Comparison of ENCODE assay signal across 21 cellular contexts in the genomic region with DNA sequence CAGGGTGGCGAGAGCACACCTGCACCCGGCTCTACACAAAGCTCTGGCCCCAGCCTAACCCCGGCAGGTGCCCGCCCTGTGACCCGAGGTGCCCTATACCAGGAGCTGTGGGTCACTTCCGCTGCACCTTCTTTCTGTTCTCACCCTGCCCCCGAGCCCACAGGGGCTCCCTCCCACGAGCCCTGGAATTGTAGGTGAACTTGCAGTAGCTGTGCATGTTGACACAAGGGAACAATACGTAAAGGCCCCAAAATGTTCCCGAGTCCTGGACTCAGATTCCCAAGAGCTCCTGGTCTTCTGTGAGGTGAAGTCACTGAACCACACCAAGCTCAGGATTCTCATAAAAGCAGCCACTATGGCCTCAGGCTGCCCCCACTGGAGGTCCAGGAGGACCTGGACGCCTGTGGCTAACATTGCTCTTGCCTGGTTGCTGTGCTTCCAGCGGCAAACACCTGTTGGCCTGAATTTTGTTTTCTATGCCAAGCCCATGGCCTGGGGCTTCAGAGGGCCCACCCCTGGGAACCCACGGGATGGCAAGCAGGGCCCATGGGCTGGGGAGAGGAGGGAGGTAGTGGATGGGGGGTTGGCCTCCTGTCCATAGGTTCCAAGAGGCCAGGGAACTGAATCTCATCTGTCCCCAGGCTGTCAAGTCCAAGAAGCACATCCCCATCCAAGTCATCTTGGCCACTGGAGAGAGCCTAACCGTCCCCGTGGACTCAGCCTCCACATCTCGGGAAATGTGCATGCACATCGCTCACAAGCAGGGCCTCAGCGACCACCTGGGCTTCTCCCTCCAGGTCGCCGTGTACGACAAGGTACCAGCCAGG. TPM values are rescaled to one million over a fixed set of nuclear protein-coding genes. Genes with fewer than 3 reads are reported as not detected.
A peak's percentile ranks its signal among the peaks of the same experiment; 100 is the strongest.
DNase-seq lines count a peak whose midpoint lies in the region; ATAC-seq, FAIRE-seq and TF ChIP-seq lines count a peak whose summit lies in the region.
"Had no signal": no experiment of that assay in that cellular context is flagged by ENCODE, and none has a peak within 500 bp of the region (broad histone marks: within the 10 kb centered on the region; RNA-seq: fewer than 3 reads in every experiment).

No MANE protein-coding gene starts in this region.

- H3K27ac ChIP-seq in SK-N-SH (ENCODE audit: low read depth in 2 of 2, low read length in 1 of 2) (no peak overlapping the region), astrocyte (ENCODE audit: low read depth, low read length) (peak overlapping the region; percentile 2)
- H3K27ac ChIP-seq: C4-2B, dorsolateral prefrontal cortex, gastroesophageal sphincter, left lung, ovary had no signal

- H3K27me3 ChIP-seq in SK-N-SH (ENCODE audit: insufficient read depth), result no peaks in the 10 kb centered on the region
- no peaks in the 10 kb centered on the region for H3K27me3 ChIP-seq in astrocyte (ENCODE audit: insufficient read depth, low read length)
- H3K27me3 ChIP-seq: dorsolateral prefrontal cortex, left lung, ovary had no signal

- intact Hi-C loops in sciatic nerve (cut with DNase I), result no loop called here

- POLR2A ChIA-PET in SK-N-SH (lab: Yijun Ruan, JAX), result no interaction called here

- no peaks in the 10 kb centered on the region for H3K79me2 ChIP-seq in SK-N-SH (ENCODE audit: insufficient read depth)
- no peaks in the 10 kb centered on the region for H3K79me2 ChIP-seq in astrocyte (ENCODE audit: insufficient read depth, low read length)

- H3K9me3 ChIP-seq in SK-N-SH (no peaks in the 10 kb centered on the region), astrocyte (ENCODE audit: insufficient read depth, low read depth, low read length) (no peaks in the 10 kb centered on the region)
- H3K9me3 ChIP-seq: gastroesophageal sphincter, left lung, ovary had no signal

- no peak overlapping the region for H3K4me3 Mint-ChIP-seq in astrocyte (ENCODE audit: unreplicated experiment)
- H3K4me3 Mint-ChIP-seq: activated CD4-positive, alpha-beta T cell treated with anti-CD3 and anti-CD28 coated beads, Interleukin-2, amount 10 ng/mL, durations not matched to agents 7 days and 5 days; GM23338 had no signal

- no peak overlapping the region for H3K4me3 ChIP-seq in SK-N-SH (ENCODE audit: low read depth in 2 of 2, low read length in 1 of 2)
- H3K4me3 ChIP-seq in astrocyte (ENCODE audit: insufficient read depth, low read depth, low read length), result no peak overlapping the region
- H3K4me3 ChIP-seq: dorsolateral prefrontal cortex, gastroesophageal sphincter, GM23338, left lung, ovary had no signal

- H3K27ac Mint-ChIP-seq in astrocyte (ENCODE audit: unreplicated experiment), result peak overlapping the region; percentile 54
- H3K27ac Mint-ChIP-seq: GM23338 had no signal

- TF ChIP-seq CTCF in SK-N-SH (IDR thresholded peaks at IDR 0.05), result no peak
- TF ChIP-seq CTCF in astrocyte (IDR thresholded peaks at IDR 0.05; ENCODE audit: insufficient read depth, low read depth, low read length), result no peak

- no peaks in the 10 kb centered on the region for H3K36me3 ChIP-seq in SK-N-SH (replicated peaks in 1 of 2; ENCODE audit: control insufficient read depth in 1 of 2, insufficient read depth in 2 of 2, low read length in 1 of 2)
- no peaks in the 10 kb centered on the region for H3K36me3 ChIP-seq in astrocyte (ENCODE audit: insufficient read depth, low read length)
- H3K36me3 ChIP-seq: gastroesophageal sphincter, left lung, ovary had no signal

- H3K4me1 Mint-ChIP-seq in astrocyte (ENCODE audit: low read depth, unreplicated experiment), result peaks cover 13% of the 10 kb centered on the region
- H3K4me1 Mint-ChIP-seq: activated CD4-positive, alpha-beta T cell treated with anti-CD3 and anti-CD28 coated beads, Interleukin-2, amount 10 ng/mL, durations not matched to agents 7 days and 5 days had no signal

- H3K9me2 ChIP-seq in SK-N-SH, result no peaks in the 10 kb centered on the region

- peaks cover 2% of the 10 kb centered on the region for H3K9me3 Mint-ChIP-seq in astrocyte (ENCODE audit: unreplicated experiment)
- H3K9me3 Mint-ChIP-seq: activated CD4-positive, alpha-beta T cell treated with anti-CD3 and anti-CD28 coated beads, Interleukin-2, amount 10 ng/mL, durations not matched to agents 7 days and 5 days; GM23338 had no signal

- no peak for TF ChIP-seq POLR2A in GM12891 (IDR thresholded peaks at IDR 0.05; ENCODE audit: low read depth, low read length)

- 88% methylated on average over 16 of the region's 21 CpGs for WGBS in SK-N-SH (ENCODE audit: low lambda C conversion rate)

- no peak for ATAC-seq in SK-N-SH treated with all-trans-retinoic acid at 6 μM for 48 hours
- no peak for ATAC-seq in sciatic nerve
- no peak for ATAC-seq in HG03196 (IDR thresholded peaks at IDR 0.05; ENCODE audit: unreplicated experiment)
- no peak for ATAC-seq in GM21619 (IDR thresholded peaks at IDR 0.05; ENCODE audit: unreplicated experiment)
- ATAC-seq in HG03175 (IDR thresholded peaks at IDR 0.05; ENCODE audit: unreplicated experiment), result no peak
- ATAC-seq: esophagus mucosa, gastroesophageal sphincter, GM23338, left lung had no signal

- H3K27me3 Mint-ChIP-seq in astrocyte (ENCODE audit: low read depth, unreplicated experiment), result peaks cover 23% of the 10 kb centered on the region

- DNase-seq in SK-N-SH, result peak; percentile 27
- peak; percentile 6 for DNase-seq in GM12891 (ENCODE audit: insufficient read length, low spot score)
- no peak for DNase-seq in astrocyte (ENCODE audit: low read depth)
- peak; percentile 25 for DNase-seq in sciatic nerve (ENCODE audit: low spot score)
- DNase-seq: activated CD4-positive, alpha-beta T cell treated with anti-CD3 and anti-CD28 coated beads, Interleukin-2, amount 10 ng/mL, durations not matched to agents 7 days and 5 days; DMS 273 treated with DMSO at 0.1 percent for 48 hours; NCI-H187; SW 1271 had no signal

- H3K4me2 ChIP-seq in SK-N-SH (no peak overlapping the region), astrocyte (ENCODE audit: low read length) (peak overlapping the region; percentile 68)
- H3K4me2 ChIP-seq: GM23338 had no signal

- no peaks in the 10 kb centered on the region for H3F3A ChIP-seq in SK-N-SH (replicated peaks; ENCODE audit: insufficient read depth)

- no peak for TF ChIP-seq EP300 in SK-N-SH (IDR thresholded peaks at IDR 0.05; ENCODE audit: borderline replicate concordance in 1 of 2, low read depth in 1 of 2, low read length in 1 of 2)

- FAIRE-seq in GM12891 (lab: Jason Lieb, UNC) (no peak), astrocyte (lab: Jason Lieb, UNC) (no peak)
- FAIRE-seq: bronchial epithelial cell, TTC549 had no signal

- TF ChIP-seq RAD21 in SK-N-SH (IDR thresholded peaks at IDR 0.05; ENCODE audit: low read length), result no peak

- H4K20me1 ChIP-seq in SK-N-SH (ENCODE audit: insufficient read depth), result no peaks in the 10 kb centered on the region
- H4K20me1 ChIP-seq in astrocyte (ENCODE audit: insufficient read depth, low read length), result no peaks in the 10 kb centered on the region

- no peaks in the 10 kb centered on the region for H3K4me1 ChIP-seq in SK-N-SH (ENCODE audit: control insufficient read depth in 1 of 2, insufficient read depth in 2 of 2, low read depth in 1 of 2, low read length in 1 of 2)
- H3K4me1 ChIP-seq in astrocyte (ENCODE audit: insufficient read depth, low read length), result peaks cover 11% of the 10 kb centered on the region
- H3K4me1 ChIP-seq: gastroesophageal sphincter, left lung had no signal

- peaks cover 2% of the 10 kb centered on the region for H3K36me3 Mint-ChIP-seq in astrocyte (ENCODE audit: low read depth, unreplicated experiment)

- CTCF ChIA-PET in SK-N-SH (lab: Yijun Ruan, JAX), result interaction anchor here (0.7 to 1.1 kb wide), 2 partner anchors 27 to 32 kb away, joined by 3 to 4 read pairs; no protein-coding TSS in a partner anchor

- H2AFZ ChIP-seq in SK-N-SH (ENCODE audit: low read depth), result no peak overlapping the region
- peak overlapping the region; percentile 69 for H2AFZ ChIP-seq in astrocyte (ENCODE audit: low read depth, low read length)
- H2AFZ ChIP-seq: GM23338 had no signal

- H3K9ac ChIP-seq in SK-N-SH (no peak overlapping the region), astrocyte (ENCODE audit: low read length) (no peak overlapping the region)

TF ChIP-seq in SK-N-SH, 30 proteins besides CTCF, POLR2A, EP300 and RAD21 (continues in another document):
- TF ChIP-seq FOXJ3 (CRISPR knock-in tag; IDR thresholded peaks at IDR 0.05), result no peak

TF ChIP-seq in SK-N-SH treated with all-trans-retinoic acid at 6 μM for 48 hours, 23 proteins besides CTCF, POLR2A, EP300 and RAD21 (continues in another document):
- TF ChIP-seq ZNF70 (CRISPR knock-in tag; IDR thresholded peaks at IDR 0.05), result no peak
- TF ChIP-seq PPARA (CRISPR knock-in tag; IDR thresholded peaks at IDR 0.05; ENCODE audit: borderline replicate concordance), result no peak
- TF ChIP-seq CSDC2 (CRISPR knock-in tag; IDR thresholded peaks at IDR 0.05), result no peak
- no peak for TF ChIP-seq ARNTL (CRISPR knock-in tag; IDR thresholded peaks at IDR 0.05; ENCODE audit: borderline replicate concordance, low read depth)
- TF ChIP-seq BACH2 (CRISPR knock-in tag; IDR thresholded peaks at IDR 0.05; ENCODE audit: borderline replicate concordance), result no peak

TF ChIP-seq in GM12891, 5 proteins besides CTCF, POLR2A, EP300 and RAD21:
- TF ChIP-seq SPI1 (IDR thresholded peaks at IDR 0.05; ENCODE audit: low read depth, low read length) (no peak), TAF1 (IDR thresholded peaks at IDR 0.05; ENCODE audit: low read depth, low read length) (no peak), POU2F2 (IDR thresholded peaks at IDR 0.05; ENCODE audit: low read depth, low read length) (no peak), POLR2AphosphoS5 (IDR thresholded peaks at IDR 0.05; ENCODE audit: low read depth, low read length) (no peak), PAX5 (IDR thresholded peaks at IDR 0.05; ENCODE audit: insufficient read depth, low read length, severe bottlenecking) (no peak)

RNA-seq across cellular contexts. Expression of a gene that starts 23.2 kb away (rescaled TPM):
- 0.03 TPM in 1 of 2 replicates, not detected in the other for polyA plus RNA-seq in SK-N-SH (2012; rRNA removed)
- not detected in 2 replicates for polyA plus RNA-seq in SK-N-SH (2012; cell fraction: cytosol; rRNA removed)
- polyA plus RNA-seq in SK-N-SH (2012; cell fraction: nucleus; rRNA removed), result not detected in 2 replicates
- not detected for polyA plus RNA-seq in GM12891 (2012; ENCODE audit: low read depth, missing spikeins)
- total RNA-seq in astrocyte (0.18 TPM in 1 of 2 replicates, not detected in the other), sciatic nerve (4.6 TPM)
- total RNA-seq: activated CD4-positive, alpha-beta T cell treated with anti-CD3 and anti-CD28 coated beads, Interleukin-2, amount 10 ng/mL, durations not matched to agents 7 days and 5 days; bronchial epithelial cell; esophagus mucosa; GM23338; ovary had no signal
- polyA plus RNA-seq: GM23338 had no signal

RNA-seq across cellular contexts. Expression of a gene that starts 52.6 kb away (rescaled TPM):
- polyA plus RNA-seq in SK-N-SH (2012; rRNA removed), result 2.2 and 2.7 TPM in 2 replicates
- 1.3 and 1.8 TPM in 2 replicates for polyA plus RNA-seq in SK-N-SH (2012; cell fraction: cytosol; rRNA removed)
- polyA plus RNA-seq in SK-N-SH (2012; cell fraction: nucleus; rRNA removed), result 13.9 and 22.5 TPM in 2 replicates
- polyA plus RNA-seq in GM12891 (2012; ENCODE audit: low read depth, missing spikeins), result 1.5 TPM
- total RNA-seq in astrocyte (73.3 and 75.1 TPM in 2 replicates), sciatic nerve (194 TPM)
